Comparison of ENCODE assay signal across 8 cellular contexts in the genomic region with DNA sequence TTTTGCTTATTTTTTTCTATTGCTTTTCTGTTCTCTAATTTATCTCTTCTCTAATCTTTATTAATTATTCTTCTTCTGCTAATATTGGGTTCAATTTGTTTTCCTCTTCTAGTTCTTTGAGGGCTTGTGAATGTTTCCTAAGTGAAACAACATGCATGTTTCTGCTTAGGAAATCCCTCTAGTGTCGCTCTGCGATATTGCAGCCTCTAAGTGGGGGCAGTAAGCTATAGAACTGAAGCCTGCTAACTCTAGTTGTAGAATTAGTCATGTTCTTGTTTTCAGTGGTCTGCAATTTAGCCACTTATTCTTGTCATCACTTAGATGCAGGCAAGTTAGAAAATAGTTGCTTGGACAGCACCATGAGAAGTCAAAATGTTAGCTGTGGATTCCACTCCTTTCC.
DNase-seq lines count a peak whose midpoint lies in the region; ATAC-seq and TF ChIP-seq lines count a peak whose summit lies in the region.

No MANE protein-coding gene starts in this region.

- no peak overlapping the region for H3K4me3 ChIP-seq in SJCRH30

- no peaks in the 10 kb centered on the region for H3K4me1 ChIP-seq in SJCRH30

- H3K9me3 ChIP-seq in SJCRH30 (replicated peaks): no peaks in the 10 kb centered on the region

- no peak overlapping the region for H3K27ac ChIP-seq in SJCRH30

- H3K36me3 ChIP-seq in SJCRH30: no peaks in the 10 kb centered on the region

- H3K27me3 ChIP-seq in SJCRH30: no peaks in the 10 kb centered on the region

- intact Hi-C loops in head of caudate nucleus (cut with DNase I): no loop called here

- TF ChIP-seq CTCF in GM10266 (IDR thresholded peaks at IDR 0.05; ENCODE audit: control insufficient read depth, insufficient read depth, low read depth, missing control alignments): peak; percentile 22

- peak; percentile 87 for ATAC-seq in HG03025 (IDR thresholded peaks at IDR 0.05; ENCODE audit: low FRiP score, unreplicated experiment)
- ATAC-seq in HG02973 (IDR thresholded peaks at IDR 0.05; ENCODE audit: unreplicated experiment): no peak

- DNase-seq in AG20443 (ENCODE audit: low spot score): peak; percentile 5
- no peak for DNase-seq in GM10266 (ENCODE audit: extremely low spot score)
- DNase-seq in SJCRH30: peak; percentile 11 to 43
- peak in 24 of 42 donors; percentile 1 to 48 (median 16) for DNase-seq in head of caudate nucleus
- DNase-seq in GOT3 (lab: John Stamatoyannopoulos, UW): no peak
- no peak for DNase-seq in HPDE6-E6E7 (ENCODE audit: extremely low spot score)

Comparison
In these comparisons a context has a peak if more than half of its experiments do, and no peak if none do; other contexts are left out.
1. DNase-seq: peak in AG20443 (single experiment), SJCRH30 (2 of 2) and head of caudate nucleus (24 of 42); none in GM10266 (single experiment), GOT3 (single experiment) and HPDE6-E6E7 (single experiment).